8 cellular contexts compared by ENCODE assay signal in genomic region chr9:134643306-134643705, GRCh38. TPM values are rescaled to one million over a fixed set of nuclear protein-coding genes. Genes with fewer than 3 reads are reported as not detected.
DNase-seq lines count a peak whose midpoint lies in the region; ATAC-seq, FAIRE-seq and TF ChIP-seq lines count a peak whose summit lies in the region.

No MANE protein-coding gene starts in this region.

- H3K27me3 Mint-ChIP-seq in activated T-cell treated with anti-CD3 and anti-CD28 coated beads, Interleukin-2, amount 50 U/mL, for 4 hours (ENCODE audit: low read depth): peaks cover 35% of the 10 kb centered on the region
- peaks cover 38% of the 10 kb centered on the region for H3K27me3 Mint-ChIP-seq in activated T-cell treated with anti-CD3 and anti-CD28 coated beads, Interleukin-2, amount 50 U/mL, for 24 hours
- H3K27me3 Mint-ChIP-seq in mesothelial cell of epicardium (ENCODE audit: low read depth) (no peaks in the 10 kb centered on the region), type B pancreatic cell (peaks cover 24% of the 10 kb centered on the region)

- no peak for ATAC-seq in activated T-cell treated with anti-CD3 and anti-CD28 coated beads, Interleukin-2, amount 50 U/mL, for 4 hours

- FAIRE-seq in bronchial epithelial cell (lab: Jason Lieb, UNC): no peak

- no peaks in the 10 kb centered on the region for H3K36me3 ChIP-seq in bronchial epithelial cell (ENCODE audit: control insufficient read depth, insufficient read depth, low read length)

- no peaks in the 10 kb centered on the region for H3K36me3 Mint-ChIP-seq in activated T-cell treated with anti-CD3 and anti-CD28 coated beads, Interleukin-2, amount 50 U/mL, for 4 hours (ENCODE audit: insufficient read depth)
- no peaks in the 10 kb centered on the region for H3K36me3 Mint-ChIP-seq in activated T-cell treated with anti-CD3 and anti-CD28 coated beads, Interleukin-2, amount 50 U/mL, for 24 hours (ENCODE audit: low read depth)
- peaks cover 3% of the 10 kb centered on the region for H3K36me3 Mint-ChIP-seq in mesothelial cell of epicardium
- H3K36me3 Mint-ChIP-seq in type B pancreatic cell: no peaks in the 10 kb centered on the region

- TF ChIP-seq CTCF in bronchial epithelial cell (IDR thresholded peaks at IDR 0.05; ENCODE audit: insufficient read depth, low read length, severe bottlenecking) (no peak), mesothelial cell of epicardium (IDR thresholded peaks at IDR 0.05; ENCODE audit: unreplicated experiment) (no peak), type B pancreatic cell (conservative IDR thresholded peaks at IDR 0.05) (no peak)

- no peaks in the 10 kb centered on the region for H3K27me3 ChIP-seq in bronchial epithelial cell (ENCODE audit: control insufficient read depth, insufficient read depth, low read length)

- no peak overlapping the region for H3K27ac Mint-ChIP-seq in activated T-cell treated with anti-CD3 and anti-CD28 coated beads, Interleukin-2, amount 50 U/mL, for 24 hours
- H3K27ac Mint-ChIP-seq in mesothelial cell of epicardium: peak overlapping the region; percentile 95
- peak overlapping the region; percentile 64 for H3K27ac Mint-ChIP-seq in type B pancreatic cell

- peaks cover 2% of the 10 kb centered on the region for H3K4me1 Mint-ChIP-seq in activated T-cell treated with anti-CD3 and anti-CD28 coated beads, Interleukin-2, amount 50 U/mL, for 4 hours (ENCODE audit: low read depth)
- H3K4me1 Mint-ChIP-seq in activated T-cell treated with anti-CD3 and anti-CD28 coated beads, Interleukin-2, amount 50 U/mL, for 24 hours (ENCODE audit: low read depth): peaks cover 2% of the 10 kb centered on the region
- H3K4me1 Mint-ChIP-seq in mesothelial cell of epicardium: peaks cover 63% of the 10 kb centered on the region
- H3K4me1 Mint-ChIP-seq in type B pancreatic cell (ENCODE audit: unreplicated experiment): peaks cover 35% of the 10 kb centered on the region

- no peak for DNase-seq in activated T-cell treated with anti-CD3 and anti-CD28 coated beads, Interleukin-2, amount 50 U/mL, for 4 hours
- no peak for DNase-seq in activated T-cell treated with anti-CD3 and anti-CD28 coated beads, Interleukin-2, amount 50 U/mL, for 24 hours
- DNase-seq in bronchial epithelial cell (ENCODE audit: low read depth) (no peak), mesothelial cell of epicardium (ENCODE audit: low spot score in 2 of 2, unreplicated experiment in 2 of 2) (no peak), type B pancreatic cell (ENCODE audit: extremely low spot score, unreplicated experiment) (no peak), cerebellar cortex (ENCODE audit: low spot score) (no peak), NCI-H524 (lab: John Stamatoyannopoulos, UW) (no peak)
- no peak for DNase-seq in activated CD4-positive, alpha-beta T cell treated with anti-CD3 and anti-CD28 coated beads for 48 hours

- peak overlapping the region; percentile 16 for H3K4me3 Mint-ChIP-seq in activated T-cell treated with anti-CD3 and anti-CD28 coated beads, Interleukin-2, amount 50 U/mL, for 4 hours
- H3K4me3 Mint-ChIP-seq in activated T-cell treated with anti-CD3 and anti-CD28 coated beads, Interleukin-2, amount 50 U/mL, for 24 hours: no peak overlapping the region
- peak overlapping the region; percentile 88 for H3K4me3 Mint-ChIP-seq in mesothelial cell of epicardium
- peak overlapping the region; percentile 91 for H3K4me3 Mint-ChIP-seq in type B pancreatic cell

- H3K4me3 ChIP-seq in bronchial epithelial cell (ENCODE audit: low read depth, low read length): peak overlapping the region; percentile 11

- no peaks in the 10 kb centered on the region for H3K9me3 Mint-ChIP-seq in activated T-cell treated with anti-CD3 and anti-CD28 coated beads, Interleukin-2, amount 50 U/mL, for 4 hours
- H3K9me3 Mint-ChIP-seq in activated T-cell treated with anti-CD3 and anti-CD28 coated beads, Interleukin-2, amount 50 U/mL, for 24 hours: no peaks in the 10 kb centered on the region
- H3K9me3 Mint-ChIP-seq in mesothelial cell of epicardium (no peaks in the 10 kb centered on the region), type B pancreatic cell (no peaks in the 10 kb centered on the region)

RNA-seq across cellular contexts. Expression of gene COL5A1, which starts 1.7 kb away (rescaled TPM):
- total RNA-seq in activated T-cell treated with anti-CD3 and anti-CD28 coated beads, Interleukin-2, amount 50 U/mL, for 4 hours: under 1 TPM; 0.14 to 0.30 (median 0.21) TPM
- total RNA-seq in bronchial epithelial cell (0.90 and 6.3 TPM in 2 replicates), mesothelial cell of epicardium (549 to 605 TPM (median 596 TPM) in 3 replicates), type B pancreatic cell (ENCODE audit: low replicate concordance) (16.1 and 112 TPM in 2 replicates)
